In genomic region chr6:126701799-126702198, GRCh38 we compare ENCODE assay signal across 16 cellular contexts.
A peak's percentile ranks its signal among the peaks of the same experiment; 100 is the strongest.
DNase-seq lines count a peak whose midpoint lies in the region; FAIRE-seq and TF ChIP-seq lines count a peak whose summit lies in the region.
"Had no signal": no experiment of that assay in that cellular context is flagged by ENCODE, and none has a peak within 500 bp of the region (broad histone marks: within the 10 kb centered on the region; RNA-seq: fewer than 3 reads in every experiment).

No MANE protein-coding gene starts in this region.

- H3K27ac ChIP-seq in GM23248: no peak overlapping the region
- no peak overlapping the region for H3K27ac ChIP-seq in colonic mucosa
- no peak overlapping the region for H3K27ac ChIP-seq in esophagus squamous epithelium
- H3K27ac ChIP-seq: skin epidermis had no signal

- H3K9me3 ChIP-seq in GM23248 (ENCODE audit: low read depth) (no peaks in the 10 kb centered on the region), colonic mucosa (no peaks in the 10 kb centered on the region), esophagus squamous epithelium (no peaks in the 10 kb centered on the region)

- DNase-seq in AG10803 (ENCODE audit: low read depth): no peak
- DNase-seq in GM23248: peak; percentile 29
- DNase-seq in NCI-H69 (lab: John Stamatoyannopoulos, UW): peak; percentile 20
- DNase-seq in bronchial epithelial cell (ENCODE audit: low read depth): no peak
- no peak for DNase-seq in colonic mucosa
- no peak for DNase-seq in GM20000 (ENCODE audit: low spot score)
- DNase-seq in D341Med (ENCODE audit: low spot score): no peak
- no peak for DNase-seq in esophagus squamous epithelium (lab: John Stamatoyannopoulos, UW)
- DNase-seq: activated CD4-positive, alpha-beta memory T cell treated with anti-CD3 and anti-CD28 coated beads, Interleukin-2, amount 10 ng/mL, durations not matched to agents 7 days and 5 days; cortex of kidney; GDM1; left colon; NCI-H1092 treated with DMSO at 0.1 percent for 48 hours; NCI-H526; nephron progenitor cell had no signal

- H3K4me1 ChIP-seq in GM23248 (ENCODE audit: insufficient read depth) (peaks cover 10% of the 10 kb centered on the region), colonic mucosa (no peaks in the 10 kb centered on the region), esophagus squamous epithelium (no peaks in the 10 kb centered on the region)

- H4K20me1 ChIP-seq in GM23248 (ENCODE audit: insufficient read depth): no peaks in the 10 kb centered on the region

- peak overlapping the region; percentile 84 for H3K4me2 ChIP-seq in GM23248 (ENCODE audit: unreplicated experiment)

- no peaks in the 10 kb centered on the region for H3F3A ChIP-seq in GM23248 (ENCODE audit: insufficient read depth)

- no peak for TF ChIP-seq CTCF in AG10803 (conservative IDR thresholded peaks at IDR 0.05; ENCODE audit: low read length)
- TF ChIP-seq CTCF in bronchial epithelial cell (IDR thresholded peaks at IDR 0.05; ENCODE audit: insufficient read depth, low read length, severe bottlenecking): no peak
- TF ChIP-seq CTCF in colonic mucosa (IDR thresholded peaks at IDR 0.05): no peak
- TF ChIP-seq CTCF in GM20000 (IDR thresholded peaks at IDR 0.05; ENCODE audit: extremely low read depth, missing control alignments): no peak
- TF ChIP-seq CTCF in esophagus squamous epithelium (IDR thresholded peaks at IDR 0.05): no peak

- peak overlapping the region; percentile 71 for H2AFZ ChIP-seq in GM23248

- no peaks in the 10 kb centered on the region for H3K9me2 ChIP-seq in GM23248 (ENCODE audit: insufficient read depth)

- peak overlapping the region; percentile 29 for H3K4me3 ChIP-seq in AG10803 (ENCODE audit: low read length)
- H3K4me3 ChIP-seq in GM23248: peak overlapping the region; percentile 64
- H3K4me3 ChIP-seq in bronchial epithelial cell (ENCODE audit: low read depth, low read length): no peak overlapping the region
- no peak overlapping the region for H3K4me3 ChIP-seq in colonic mucosa
- no peak overlapping the region for H3K4me3 ChIP-seq in esophagus squamous epithelium
- H3K4me3 ChIP-seq: skin epidermis had no signal

- H3K9ac ChIP-seq in GM23248 (peak overlapping the region; percentile 22; the same call in 1 of the 2 replicates), colonic mucosa (ENCODE audit: low read depth in 2 of 2, low read length in 2 of 2) (no peak overlapping the region)

- no peaks in the 10 kb centered on the region for H3K36me3 ChIP-seq in GM23248 (ENCODE audit: low read depth)
- no peaks in the 10 kb centered on the region for H3K36me3 ChIP-seq in bronchial epithelial cell (ENCODE audit: control insufficient read depth, insufficient read depth, low read length)
- no peaks in the 10 kb centered on the region for H3K36me3 ChIP-seq in colonic mucosa
- H3K36me3 ChIP-seq in esophagus squamous epithelium: no peaks in the 10 kb centered on the region

- no peak for TF ChIP-seq POLR2A in esophagus squamous epithelium (IDR thresholded peaks at IDR 0.05)

- in situ Hi-C loops in GM23248 (cut with MboI): no loop called here

- H3K27me3 ChIP-seq in GM23248 (replicated peaks; ENCODE audit: insufficient read depth) (no peaks in the 10 kb centered on the region), bronchial epithelial cell (ENCODE audit: control insufficient read depth, insufficient read depth, low read length) (no peaks in the 10 kb centered on the region), colonic mucosa (no peaks in the 10 kb centered on the region), esophagus squamous epithelium (no peaks in the 10 kb centered on the region)

- H3K79me2 ChIP-seq in GM23248 (ENCODE audit: insufficient read depth): no peaks in the 10 kb centered on the region

- intact Hi-C loops in colonic mucosa (cut with DNase I): no loop called here
- intact Hi-C loops in esophagus squamous epithelium (cut with DNase I): no loop called here

- peak; percentile 32 for FAIRE-seq in bronchial epithelial cell (lab: Jason Lieb, UNC)

Comparison
In these comparisons a context has a peak if more than half of its experiments do, and no peak if none do; other contexts are left out.
1. DNase-seq: peak in GM23248 (single experiment) and NCI-H69 (single experiment); none in AG10803 (single experiment), bronchial epithelial cell (single experiment), colonic mucosa (single experiment), GM20000 (single experiment), D341Med (single experiment) and esophagus squamous epithelium (single experiment).
2. H3K4me3 ChIP-seq: peak in AG10803 (single experiment) and GM23248 (single experiment); none in bronchial epithelial cell (single experiment), colonic mucosa (single experiment) and esophagus squamous epithelium (0 of 4).